10 cellular contexts compared by ENCODE assay signal in the genomic region with DNA sequence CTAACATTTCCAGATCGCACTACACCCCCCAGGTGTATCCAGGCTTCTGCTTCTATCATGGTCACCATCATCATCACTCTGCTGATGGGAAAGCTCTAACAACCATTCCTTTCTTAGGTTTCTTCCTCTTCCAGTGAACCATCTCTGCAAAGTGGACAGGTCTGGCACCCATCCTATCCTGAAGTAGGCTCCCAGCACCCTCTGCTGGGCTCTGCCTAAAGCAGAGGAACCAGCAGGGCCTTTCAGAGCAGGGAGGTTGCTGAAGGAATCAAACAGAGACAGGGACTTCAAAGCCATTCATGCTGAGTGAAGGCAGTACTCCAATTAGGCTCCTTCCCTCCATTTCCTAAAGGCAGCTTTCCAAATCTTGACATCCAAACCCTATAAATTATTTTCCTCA. TPM values are rescaled to one million over a fixed set of nuclear protein-coding genes. Genes with fewer than 3 reads are reported as not detected.
A peak's percentile ranks its signal among the peaks of the same experiment; 100 is the strongest.
DNase-seq lines count a peak whose midpoint lies in the region; ATAC-seq, FAIRE-seq and TF ChIP-seq lines count a peak whose summit lies in the region.
"Had no signal": no experiment of that assay in that cellular context is flagged by ENCODE, and none has a peak within 500 bp of the region (broad histone marks: within the 10 kb centered on the region; RNA-seq: fewer than 3 reads in every experiment).

No MANE protein-coding gene starts in this region.

- peak in 2 of 3 experiments; percentile 31 to 36 for TF ChIP-seq CTCF in keratinocyte (optimal IDR thresholded peaks at IDR 0.05 in 1 of 3, IDR thresholded peaks at IDR 0.05 in 1 of 3, conservative IDR thresholded peaks at IDR 0.05 in 1 of 3; ENCODE audit: extremely low read depth in 1 of 3, insufficient read depth in 2 of 3, low read length in 3 of 3)

- no peak overlapping the region for H3K4me3 ChIP-seq in keratinocyte (ENCODE audit: control insufficient read depth in 2 of 3, extremely low read depth in 1 of 3, insufficient read depth in 2 of 3, low read depth in 1 of 3, low read length in 3 of 3)
- H3K4me3 ChIP-seq: suprapubic skin had no signal

- no peak overlapping the region for H3K27ac ChIP-seq in keratinocyte (ENCODE audit: control insufficient read depth, insufficient read depth, low read length)
- H3K27ac ChIP-seq: suprapubic skin had no signal

- H3K9me3 ChIP-seq in keratinocyte (ENCODE audit: control insufficient read depth, low read depth, low read length) = no peaks in the 10 kb centered on the region
- H3K9me3 ChIP-seq: suprapubic skin had no signal

- H3K9me1 ChIP-seq in keratinocyte (ENCODE audit: control insufficient read depth, extremely low read depth, insufficient read depth, low read length) = no peaks in the 10 kb centered on the region

- dilution Hi-C loops in keratinocyte (cut with MboI; ENCODE audit: extremely low pct_ligation_motif_present, low sequenced_read_pairs) = no loop called here

- H3K79me2 ChIP-seq in keratinocyte (ENCODE audit: control insufficient read depth, insufficient read depth, low read length) = no peaks in the 10 kb centered on the region

- FAIRE-seq in keratinocyte (lab: Jason Lieb, UNC) = no peak

- no peak overlapping the region for H3K9ac ChIP-seq in keratinocyte (ENCODE audit: control insufficient read depth, extremely low read depth, insufficient read depth, low read length)

- H2AFZ ChIP-seq in keratinocyte (ENCODE audit: control insufficient read depth, low read length) = no peak overlapping the region

- H3K27me3 ChIP-seq in keratinocyte (ENCODE audit: control insufficient read depth, extremely low read depth, insufficient read depth, low read length) = no peaks in the 10 kb centered on the region

- H4K20me1 ChIP-seq in keratinocyte (ENCODE audit: control insufficient read depth, extremely low read depth, insufficient read depth, low read length) = no peaks in the 10 kb centered on the region

- no peaks in the 10 kb centered on the region for H3K36me3 ChIP-seq in keratinocyte (ENCODE audit: control insufficient read depth in 2 of 2, extremely low read depth in 1 of 2, insufficient read depth in 2 of 2, low read length in 2 of 2)
- H3K36me3 ChIP-seq: suprapubic skin had no signal

- H3K4me2 ChIP-seq in keratinocyte (ENCODE audit: control insufficient read depth, extremely low read depth, insufficient read depth, low read depth, low read length) = no peak overlapping the region

- H3K4me1 ChIP-seq in keratinocyte (ENCODE audit: control insufficient read depth, extremely low read depth, insufficient read depth, low read length) = no peaks in the 10 kb centered on the region
- H3K4me1 ChIP-seq: suprapubic skin had no signal

- ATAC-seq in GM21528 (IDR thresholded peaks at IDR 0.05; ENCODE audit: low FRiP score, unreplicated experiment) = no peak
- ATAC-seq: effector memory CD8-positive, alpha-beta T cell had no signal

- DNase-seq in Daoy (ENCODE audit: low read depth) = peak; percentile 17
- peak; percentile 24 for DNase-seq in HT1080 (ENCODE audit: low read depth)
- DNase-seq in SW480 (ENCODE audit: low spot score) = peak; percentile 28
- no peak for DNase-seq in keratinocyte (ENCODE audit: low read depth, low spot score)
- DNase-seq in A172 (ENCODE audit: low spot score) = no peak
- DNase-seq in putamen (ENCODE audit: low spot score) = no peak
- DNase-seq: effector memory CD8-positive, alpha-beta T cell; stimulated activated CD4-positive, alpha-beta T cell treated with anti-CD3 and anti-CD28 coated beads, Interleukin-2, amount 100 ng/mL, for 48 hours had no signal

RNA-seq across cellular contexts. Expression of a gene that starts 27.2 kb away (rescaled TPM):
- 8.2 and 11.5 TPM in 2 replicates for total RNA-seq in Daoy (2014; rRNA removed; shearing (Covaris generic))
- total RNA-seq in HT1080 (2014; rRNA removed; shearing (Covaris generic)) = 9.2 and 14.5 TPM in 2 replicates
- 6.2 and 7.9 TPM in 2 replicates for polyA plus RNA-seq in HT1080 (2015; cell fraction: cytosol; rRNA removed)
- polyA plus RNA-seq in HT1080 (2015; cell fraction: nucleus; rRNA removed) = 11.9 and 16.3 TPM in 2 replicates
- 1.4 to 1.5 TPM (median 1.4 TPM) in 3 replicates for polyA plus RNA-seq in keratinocyte
- 1.5 TPM for polyA plus RNA-seq in keratinocyte (2011; ENCODE audit: low read depth)
- 1.0 and 1.3 TPM in 2 replicates for polyA plus RNA-seq in keratinocyte (2011; cell fraction: cytosol; rRNA removed)
- polyA plus RNA-seq in keratinocyte (2011; cell fraction: nucleus; rRNA removed) = 6.7 and 10.4 TPM in 2 replicates
- polyA plus RNA-seq in keratinocyte (2012; ENCODE audit: low replicate concordance) = 1.4 and 1.9 TPM in 2 replicates
- 2.0 to 12.3 TPM (median 6.1 TPM) in 3 replicates for polyA minus RNA-seq in keratinocyte
- polyA minus RNA-seq in keratinocyte (2011; cell fraction: cytosol; rRNA and poly(A)+ RNA removed) = 3.1 TPM
- polyA minus RNA-seq in keratinocyte (2011; cell fraction: nucleus; rRNA and poly(A)+ RNA removed) = 6.9 and 15.8 TPM in 2 replicates
- 8.8 and 10.2 TPM in 2 replicates for total RNA-seq in A172 (2014; rRNA removed; shearing (Covaris generic))

Comparison
In these comparisons a context has a peak if more than half of its experiments do, and no peak if none do; other contexts are left out.
1. DNase-seq: peak in Daoy (single experiment), HT1080 (single experiment) and SW480 (single experiment); none in keratinocyte (single experiment), A172 (single experiment) and putamen (single experiment).